ENCODE assay signal across 2 cellular contexts in the genomic region with DNA sequence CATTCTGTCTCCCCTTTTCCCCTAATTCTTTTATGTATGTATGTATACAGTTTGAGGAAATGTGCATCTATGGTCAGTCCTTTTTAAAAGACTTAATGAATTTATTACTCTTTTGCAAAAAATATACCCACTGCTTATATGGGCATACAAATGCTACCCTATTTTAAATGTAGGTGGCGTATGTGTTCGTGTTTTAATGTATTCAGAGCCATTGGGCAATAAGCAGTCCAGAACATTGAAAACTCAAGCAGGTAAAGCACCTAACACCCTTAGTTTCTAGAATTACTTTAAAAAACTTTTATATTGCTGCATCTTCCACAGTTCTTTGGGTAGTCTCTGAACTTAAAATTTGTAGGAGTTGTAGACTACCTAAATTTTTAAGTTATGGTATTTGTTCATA.
A peak's percentile ranks its signal among the peaks of the same experiment; 100 is the strongest.
TF ChIP-seq lines count a peak whose summit lies in the region.

No MANE protein-coding gene starts in this region.

TF ChIP-seq in HCT116, 20 proteins besides CTCF, POLR2A, EP300 and RAD21:
- TF ChIP-seq, protein P1, sequence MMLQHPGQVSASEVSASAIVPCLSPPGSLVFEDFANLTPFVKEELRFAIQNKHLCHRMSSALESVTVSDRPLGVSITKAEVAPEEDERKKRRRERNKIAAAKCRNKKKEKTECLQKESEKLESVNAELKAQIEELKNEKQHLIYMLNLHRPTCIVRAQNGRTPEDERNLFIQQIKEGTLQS (IDR thresholded peaks at IDR 0.05): no peak
- TF ChIP-seq SRF (IDR thresholded peaks at IDR 0.05; ENCODE audit: low read depth) (0 out of 2 replicates have a peak, but pooled peaks have one; percentile 22), CEBPB (IDR thresholded peaks at IDR 0.05; ENCODE audit: low read depth) (peak; percentile 51)

TF ChIP-seq in GM12878, 131 proteins besides CTCF, POLR2A, EP300 and RAD21:
- TF ChIP-seq, protein P2, sequence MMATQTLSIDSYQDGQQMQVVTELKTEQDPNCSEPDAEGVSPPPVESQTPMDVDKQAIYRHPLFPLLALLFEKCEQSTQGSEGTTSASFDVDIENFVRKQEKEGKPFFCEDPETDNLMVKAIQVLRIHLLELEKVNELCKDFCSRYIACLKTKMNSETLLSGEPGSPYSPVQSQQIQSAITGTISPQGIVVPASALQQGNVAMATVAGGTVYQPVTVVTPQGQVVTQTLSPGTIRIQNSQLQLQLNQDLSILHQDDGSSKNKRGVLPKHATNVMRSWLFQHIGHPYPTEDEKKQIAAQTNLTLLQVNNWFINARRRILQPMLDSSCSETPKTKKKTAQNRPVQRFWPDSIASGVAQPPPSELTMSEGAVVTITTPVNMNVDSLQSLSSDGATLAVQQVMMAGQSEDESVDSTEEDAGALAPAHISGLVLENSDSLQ (IDR thresholded peaks at IDR 0.05): no peak
TF ChIP-seq in GM12878: peak in this region for 0.
